In genomic region chr19:33420821-33421220, GRCh38 we compare ENCODE assay signal across 2 cellular contexts.
TF ChIP-seq lines count a peak whose summit lies in the region.

No MANE protein-coding gene starts in this region.

TF ChIP-seq in GM23338, 12 proteins besides CTCF, POLR2A, EP300 and RAD21:
- TF ChIP-seq REST (IDR thresholded peaks at IDR 0.05; ENCODE audit: unreplicated experiment) = no peak
- TF ChIP-seq JUNB (IDR thresholded peaks at IDR 0.05; ENCODE audit: unreplicated experiment) = no peak
- TF ChIP-seq STAT1 (IDR thresholded peaks at IDR 0.05; ENCODE audit: unreplicated experiment) = no peak
- no peak for TF ChIP-seq CREB1 (CRISPR knock-in tag; IDR thresholded peaks at IDR 0.05; ENCODE audit: low read depth)
- TF ChIP-seq ZNF114 (CRISPR knock-in tag; IDR thresholded peaks at IDR 0.05) = no peak
- no peak for TF ChIP-seq EZH2phosphoT487 (IDR thresholded peaks at IDR 0.05; ENCODE audit: unreplicated experiment)
- no peak for TF ChIP-seq NANOG (IDR thresholded peaks at IDR 0.05; ENCODE audit: borderline replicate concordance)
- no peak for TF ChIP-seq ZNF331 (CRISPR knock-in tag; IDR thresholded peaks at IDR 0.05; ENCODE audit: low read depth)
- no peak for TF ChIP-seq POLR2AphosphoS5 (IDR thresholded peaks at IDR 0.05; ENCODE audit: low read depth)
- TF ChIP-seq ZNF462 (CRISPR knock-in tag; IDR thresholded peaks at IDR 0.05) = no peak
- no peak for TF ChIP-seq EZH2 (IDR thresholded peaks at IDR 0.05; ENCODE audit: low read depth, unreplicated experiment)
- TF ChIP-seq, protein P1, sequence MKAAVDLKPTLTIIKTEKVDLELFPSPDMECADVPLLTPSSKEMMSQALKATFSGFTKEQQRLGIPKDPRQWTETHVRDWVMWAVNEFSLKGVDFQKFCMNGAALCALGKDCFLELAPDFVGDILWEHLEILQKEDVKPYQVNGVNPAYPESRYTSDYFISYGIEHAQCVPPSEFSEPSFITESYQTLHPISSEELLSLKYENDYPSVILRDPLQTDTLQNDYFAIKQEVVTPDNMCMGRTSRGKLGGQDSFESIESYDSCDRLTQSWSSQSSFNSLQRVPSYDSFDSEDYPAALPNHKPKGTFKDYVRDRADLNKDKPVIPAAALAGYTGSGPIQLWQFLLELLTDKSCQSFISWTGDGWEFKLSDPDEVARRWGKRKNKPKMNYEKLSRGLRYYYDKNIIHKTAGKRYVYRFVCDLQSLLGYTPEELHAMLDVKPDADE (IDR thresholded peaks at IDR 0.05) = no peak
TF ChIP-seq in GM23338: peak in this region for 0.

TF ChIP-seq in HepG2, 621 proteins besides CTCF, POLR2A, EP300 and RAD21:
- TF ChIP-seq ZNF713 (CRISPR knock-in tag; IDR thresholded peaks at IDR 0.05) = no peak
- TF ChIP-seq SETDB1 (CRISPR knock-in tag; IDR thresholded peaks at IDR 0.05; ENCODE audit: borderline replicate concordance) = no peak
- TF ChIP-seq ZNF143 (CRISPR knock-in tag; IDR thresholded peaks at IDR 0.05) = no peak
- no peak for TF ChIP-seq ZNF34 (CRISPR knock-in tag; IDR thresholded peaks at IDR 0.05; ENCODE audit: borderline replicate concordance)
TF ChIP-seq in HepG2: peak in this region for 0.
